ENCODE assay signal across 9 cellular contexts in genomic region chr1:89287182-89288050, GRCh38. TPM values are rescaled to one million over a fixed set of nuclear protein-coding genes. Genes with fewer than 3 reads are reported as not detected.
A peak's percentile ranks its signal among the peaks of the same experiment; 100 is the strongest.
DNase-seq lines count a peak whose midpoint lies in the region; ATAC-seq and TF ChIP-seq lines count a peak whose summit lies in the region.
"Had no signal": no experiment of that assay in that cellular context is flagged by ENCODE, and none has a peak within 500 bp of the region (broad histone marks: within the 10 kb centered on the region; RNA-seq: fewer than 3 reads in every experiment).

No MANE protein-coding gene starts in this region.

- no peak for DNase-seq in Peyer's patch
- DNase-seq in dermis blood vessel endothelial cell: no peak
- no peak for DNase-seq in SW 1271 (lab: John Stamatoyannopoulos, UW)
- no peak for DNase-seq in NCI-H2107 treated with DMSO at 0.1 percent for 48 hours (lab: John Stamatoyannopoulos, UW; ENCODE audit: unreplicated experiment)
- DNase-seq: SHP77 treated with DMSO at 0.1 percent for 48 hours had no signal

- peaks cover 0 to 6% (median 0%) of the 10 kb centered on the region in 4 donors for H3K4me1 ChIP-seq in Peyer's patch
- no peaks in the 10 kb centered on the region for H3K4me1 ChIP-seq in parathyroid adenoma

- H3K79me2 ChIP-seq in parathyroid adenoma: no peaks in the 10 kb centered on the region

- H3K27me3 ChIP-seq in Peyer's patch (no peaks in the 10 kb centered on the region), parathyroid adenoma (ENCODE audit: control insufficient read depth, insufficient read depth, low read length) (no peaks in the 10 kb centered on the region)

- no peaks in the 10 kb centered on the region for H3K36me3 ChIP-seq in Peyer's patch
- H3K36me3 ChIP-seq in parathyroid adenoma (ENCODE audit: control insufficient read depth, insufficient read depth, low read length): no peaks in the 10 kb centered on the region

- H3K4me3 ChIP-seq in Peyer's patch: no peak overlapping the region
- no peak overlapping the region for H3K4me3 ChIP-seq in parathyroid adenoma (ENCODE audit: low read depth, low read length)

- ATAC-seq in GM18867 (IDR thresholded peaks at IDR 0.05; ENCODE audit: unreplicated experiment) (peak; percentile 26), GM21737 (IDR thresholded peaks at IDR 0.05; ENCODE audit: unreplicated experiment) (peak; percentile 33), HG02588 (IDR thresholded peaks at IDR 0.05; ENCODE audit: unreplicated experiment) (no peak)

- no peaks in the 10 kb centered on the region for H3K9me3 ChIP-seq in Peyer's patch
- H3K9me3 ChIP-seq in parathyroid adenoma (ENCODE audit: control insufficient read depth, low read length): no peaks in the 10 kb centered on the region

- no peak for TF ChIP-seq CTCF in Peyer's patch (IDR thresholded peaks at IDR 0.05)
- TF ChIP-seq CTCF in parathyroid adenoma (IDR thresholded peaks at IDR 0.05): no peak

- H3K4me2 ChIP-seq in parathyroid adenoma (ENCODE audit: low read length): no peak overlapping the region

- no peak overlapping the region for H3K9ac ChIP-seq in parathyroid adenoma

- H2AFZ ChIP-seq in parathyroid adenoma: peak overlapping the region; percentile 54

- no peak for TF ChIP-seq POLR2A in Peyer's patch (IDR thresholded peaks at IDR 0.05)

- H3K27ac ChIP-seq in Peyer's patch: peak overlapping the region; percentile 16 to 68 (median 40)
- no peak overlapping the region for H3K27ac ChIP-seq in parathyroid adenoma

RNA-seq across cellular contexts. Expression of gene GBP5, which starts 14.8 kb away (rescaled TPM):
- total RNA-seq in Peyer's patch (10 to 100 TPM in 1 of 4 donors, 1 to 10 TPM in 3; 1.6 to 14.0 (median 3.1) TPM), dermis blood vessel endothelial cell (0.09 and 0.17 TPM in 2 replicates)
